7 cellular contexts compared by ENCODE assay signal in the genomic region with DNA sequence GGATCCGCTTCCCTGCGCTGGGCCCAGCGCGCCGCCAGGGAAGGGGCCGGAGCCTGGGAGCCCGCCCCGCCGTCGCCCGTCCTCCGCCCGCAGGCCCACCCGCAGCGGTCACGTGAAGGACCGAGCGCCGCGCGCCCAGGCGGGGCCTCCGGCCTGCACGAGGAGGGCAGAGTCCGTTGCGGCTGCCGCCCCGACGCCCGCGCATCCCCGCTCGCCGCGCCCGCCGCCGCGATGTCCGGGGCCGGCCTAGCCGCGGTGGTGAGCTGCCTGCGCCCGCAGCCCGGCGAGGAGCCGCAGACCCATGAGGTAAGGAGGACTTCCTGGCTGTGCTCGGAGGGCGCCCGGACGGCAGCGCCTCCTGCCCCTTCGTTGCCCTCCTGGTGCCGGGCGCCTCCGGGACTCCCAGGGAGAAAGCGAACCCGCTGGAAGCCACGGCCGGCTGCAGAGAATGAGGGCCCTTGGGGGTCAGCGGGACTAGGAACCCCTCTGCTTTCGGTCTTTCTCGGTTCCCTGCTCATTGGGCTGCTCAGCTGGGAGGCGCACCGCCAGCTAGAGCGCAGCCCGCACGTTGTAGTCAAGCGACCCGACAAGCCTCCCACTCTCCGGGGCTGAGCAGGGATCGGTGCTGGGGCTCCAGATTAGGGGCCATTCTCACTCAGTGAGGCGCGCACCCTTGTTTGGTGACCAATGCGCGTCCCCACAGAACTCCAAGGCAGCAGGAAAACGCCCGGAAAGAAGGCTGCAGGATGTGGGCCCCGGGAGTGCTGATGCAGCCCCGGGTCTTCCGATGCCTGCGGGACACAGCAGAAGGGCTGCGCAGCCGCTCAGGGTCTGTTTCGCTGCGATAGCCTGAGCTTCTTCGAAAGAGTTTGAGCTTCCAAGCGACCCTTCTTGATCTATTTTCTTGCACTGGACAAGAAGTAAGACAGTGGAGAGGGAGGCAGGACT. TPM values are rescaled to one million over a fixed set of nuclear protein-coding genes. Genes with fewer than 3 reads are reported as not detected.
DNase-seq lines count a peak whose midpoint lies in the region; ATAC-seq and TF ChIP-seq lines count a peak whose summit lies in the region.
"Not testable (repeated sequence)": the region's sequence is repeated elsewhere in the genome, so short reads cannot be mapped to it uniquely, and the experiment has no call there.

No MANE protein-coding gene starts in this region.

- TF ChIP-seq POLR2A in body of pancreas (IDR thresholded peaks at IDR 0.05); heart left ventricle (IDR thresholded peaks at IDR 0.05): not testable (repeated sequence)

- H3K4me3 Mint-ChIP-seq in WTC11; activated T-cell treated with anti-CD3 and anti-CD28 coated beads, Interleukin-2, amount 50 U/mL, for 4 hours; naive thymus-derived CD4-positive, alpha-beta T cell: not testable (repeated sequence)

- H3K27ac ChIP-seq in body of pancreas; heart left ventricle; naive thymus-derived CD4-positive, alpha-beta T cell (ENCODE audit: low read depth, low read length): not testable (repeated sequence)

- not testable (repeated sequence) for H3K36me3 Mint-ChIP-seq in WTC11; activated T-cell treated with anti-CD3 and anti-CD28 coated beads, Interleukin-2, amount 50 U/mL, for 4 hours (ENCODE audit: insufficient read depth); naive thymus-derived CD4-positive, alpha-beta T cell

- CTCF ChIA-PET in WTC11 (lab: Charles Lee); naive thymus-derived CD4-positive, alpha-beta T cell (lab: Charles Lee): not testable (repeated sequence)

- TF ChIP-seq CTCF in WTC11 (IDR thresholded peaks at IDR 0.05); body of pancreas (IDR thresholded peaks at IDR 0.05); heart left ventricle (IDR thresholded peaks at IDR 0.05): not testable (repeated sequence)

- whole genome bisulfite sequencing in body of pancreas, 2 donors, result no CpG with 5 or more reads among the region's 89 CpGs
- no CpG with 5 or more reads among the region's 89 CpGs for WGBS in heart left ventricle, 4 donors

- H3K9me3 Mint-ChIP-seq in WTC11; activated T-cell treated with anti-CD3 and anti-CD28 coated beads, Interleukin-2, amount 50 U/mL, for 4 hours; naive thymus-derived CD4-positive, alpha-beta T cell: not testable (repeated sequence)

- peak; percentile 87 for ATAC-seq in WTC11
- peak; percentile 56 to 66 for ATAC-seq in activated T-cell treated with anti-CD3 and anti-CD28 coated beads, Interleukin-2, amount 50 U/mL, for 4 hours
- peak; percentile 40 for ATAC-seq in body of pancreas
- peak; percentile 32 to 79 (median 70) for ATAC-seq in heart left ventricle
- peak; percentile 82 for ATAC-seq in left lobe of liver
- peak; percentile 26 for ATAC-seq in naive thymus-derived CD4-positive, alpha-beta T cell
- peak; percentile 60 for ATAC-seq in sciatic nerve

- DNase-seq in WTC11 (ENCODE audit: low spot score); activated T-cell treated with anti-CD3 and anti-CD28 coated beads, Interleukin-2, amount 50 U/mL, for 4 hours; body of pancreas; heart left ventricle; left lobe of liver (ENCODE audit: low spot score); naive thymus-derived CD4-positive, alpha-beta T cell; sciatic nerve (ENCODE audit: low spot score): not testable (repeated sequence)

- not testable (repeated sequence) for H3K36me3 ChIP-seq in body of pancreas (replicated peaks in 1 of 2; ENCODE audit: insufficient read depth in 1 of 2, low read depth in 2 of 2); heart left ventricle; naive thymus-derived CD4-positive, alpha-beta T cell (ENCODE audit: control insufficient read depth in 2 of 3, insufficient read depth in 3 of 3, low read length in 3 of 3)

- not testable (repeated sequence) for H3K27ac Mint-ChIP-seq in WTC11; naive thymus-derived CD4-positive, alpha-beta T cell

- POLR2A ChIA-PET in WTC11 (lab: Charles Lee); naive thymus-derived CD4-positive, alpha-beta T cell (lab: Charles Lee): not testable (repeated sequence)

- H3K4me1 Mint-ChIP-seq in WTC11; activated T-cell treated with anti-CD3 and anti-CD28 coated beads, Interleukin-2, amount 50 U/mL, for 4 hours (ENCODE audit: low read depth); naive thymus-derived CD4-positive, alpha-beta T cell: not testable (repeated sequence)

- H3K4me1 ChIP-seq in body of pancreas; heart left ventricle; naive thymus-derived CD4-positive, alpha-beta T cell (ENCODE audit: control insufficient read depth in 2 of 2, insufficient read depth in 2 of 2, low read length in 2 of 2): not testable (repeated sequence)

- not testable (repeated sequence) for H3K27me3 Mint-ChIP-seq in WTC11 (ENCODE audit: low read depth); activated T-cell treated with anti-CD3 and anti-CD28 coated beads, Interleukin-2, amount 50 U/mL, for 4 hours (ENCODE audit: low read depth); naive thymus-derived CD4-positive, alpha-beta T cell

- not testable (repeated sequence) for H3K9me3 ChIP-seq in body of pancreas; heart left ventricle; naive thymus-derived CD4-positive, alpha-beta T cell (ENCODE audit: control insufficient read depth in 2 of 3, low read length in 3 of 3)

- intact Hi-C loops in body of pancreas (cut with DNase I); heart left ventricle (cut with DNase I); naive thymus-derived CD4-positive, alpha-beta T cell (cut with micrococcal nuclease); sciatic nerve (cut with DNase I): not testable (repeated sequence)

- H3K4me3 ChIP-seq in body of pancreas; heart left ventricle; naive thymus-derived CD4-positive, alpha-beta T cell (ENCODE audit: low read length): not testable (repeated sequence)

- not testable (repeated sequence) for H3K27me3 ChIP-seq in body of pancreas; heart left ventricle; naive thymus-derived CD4-positive, alpha-beta T cell (ENCODE audit: control insufficient read depth in 2 of 2, insufficient read depth in 2 of 2, low read length in 2 of 2)

RNA-seq across cellular contexts. Expression of gene MTLN, which starts 33.4 kb away (rescaled TPM):
- total RNA-seq in WTC11 (2021) (42.2 to 50.5 TPM (median 44.1 TPM) in 3 replicates), body of pancreas (100 to 1,000 TPM in 1 of 2 donors, 10 to 100 TPM in 1; 28.3 to 121 TPM), heart left ventricle (100 to 1,000 TPM; 106 to 217 (median 158) TPM), left lobe of liver (40.8 TPM), sciatic nerve (31.9 TPM)
- 100 to 1,000 TPM in 1 of 3 donors, 10 to 100 TPM in 2; 35.4 to 104 (median 65.0) TPM for total RNA-seq in activated T-cell treated with anti-CD3 and anti-CD28 coated beads, Interleukin-2, amount 50 U/mL, for 4 hours
- polyA plus RNA-seq in heart left ventricle, result 100 to 1,000 TPM; 330 to 927 TPM
- total RNA-seq in naive thymus-derived CD4-positive, alpha-beta T cell, result 10 to 100 TPM; 20.1 to 39.6 (median 32.8) TPM
- 100 to 1,000 TPM; 134 to 146 TPM for polyA plus RNA-seq in naive thymus-derived CD4-positive, alpha-beta T cell

RNA-seq across cellular contexts. Expression of gene NPHP1, which starts 40.9 kb away (rescaled TPM):
- 2.5 to 3.8 TPM (median 3.1 TPM) in 3 replicates for total RNA-seq in WTC11 (2021)
- 1 to 10 TPM; 1.5 to 2.2 (median 1.8) TPM for total RNA-seq in activated T-cell treated with anti-CD3 and anti-CD28 coated beads, Interleukin-2, amount 50 U/mL, for 4 hours
- total RNA-seq in body of pancreas, result 1 to 10 TPM; 1.3 to 3.6 TPM
- 1 to 10 TPM; 4.7 to 7.9 (median 5.8) TPM for total RNA-seq in heart left ventricle
- 1 to 10 TPM; 5.4 to 5.5 TPM for polyA plus RNA-seq in heart left ventricle
- 0.15 TPM for total RNA-seq in left lobe of liver
- total RNA-seq in naive thymus-derived CD4-positive, alpha-beta T cell, result under 1 TPM in 4 of 5 experiments, not detected in 1; 0.11 to 0.64 (median 0.46) TPM
- polyA plus RNA-seq in naive thymus-derived CD4-positive, alpha-beta T cell, result under 1 TPM; 0.45 to 0.54 TPM
- total RNA-seq in sciatic nerve, result 8.3 TPM

Comparison
In these comparisons a context has a peak if more than half of its experiments do, and no peak if none do; other contexts are left out.
1. ATAC-seq: peak in every context shown above with its lines; median percentile 87 in WTC11; 82 in left lobe of liver; 70 in heart left ventricle; 61 in activated T-cell treated with anti-CD3 and anti-CD28 coated beads, Interleukin-2, amount 50 U/mL, for 4 hours; 60 in sciatic nerve; 40 in body of pancreas; 26 in naive thymus-derived CD4-positive, alpha-beta T cell.